In the genomic region with DNA sequence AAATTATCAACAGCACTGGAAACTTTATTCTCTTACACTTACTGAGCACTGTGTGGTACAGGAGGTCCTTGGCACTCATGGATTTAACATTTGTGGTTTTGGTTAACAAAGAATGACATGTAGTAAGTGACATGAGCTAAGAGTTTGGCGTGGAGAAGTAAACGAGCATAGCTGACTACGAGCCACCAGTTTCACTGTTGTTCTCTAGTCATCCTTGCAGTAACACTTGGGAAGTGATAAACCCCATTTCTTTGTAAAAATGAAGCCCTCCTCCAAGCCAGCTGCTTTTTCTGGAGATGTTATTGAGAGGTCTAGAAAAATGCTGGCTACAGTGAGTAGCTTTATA, we compare ENCODE assay signal across 9 cellular contexts. TPM values are rescaled to one million over a fixed set of nuclear protein-coding genes. Genes with fewer than 3 reads are reported as not detected.
A peak's percentile ranks its signal among the peaks of the same experiment; 100 is the strongest.
DNase-seq lines count a peak whose midpoint lies in the region; ATAC-seq and TF ChIP-seq lines count a peak whose summit lies in the region.
"Had no signal": no experiment of that assay in that cellular context is flagged by ENCODE, and none has a peak within 500 bp of the region (broad histone marks: within the 10 kb centered on the region; RNA-seq: fewer than 3 reads in every experiment).

No MANE protein-coding gene starts in this region.

- 18 to 32% (median 24%) methylated on average over 3 of the region's 3 CpGs for WGBS in spleen, 5 donors

- intact Hi-C loops in spleen (cut with DNase I; ENCODE audit: low total_unique reads) = no loop called here

- peaks cover 0 to 42% (median 24%) of the 10 kb centered on the region in 6 donors for H3K4me1 ChIP-seq in spleen

- TF ChIP-seq CTCF in mesothelial cell of epicardium (IDR thresholded peaks at IDR 0.05; ENCODE audit: unreplicated experiment) (no peak), spleen (IDR thresholded peaks at IDR 0.05 in 8 of 11, conservative IDR thresholded peaks at IDR 0.05 in 3 of 11) (no peak)

- H3K27ac Mint-ChIP-seq in mesothelial cell of epicardium = peak overlapping the region; percentile 92

- no peaks in the 10 kb centered on the region for H3K9me3 Mint-ChIP-seq in mesothelial cell of epicardium

- TF ChIP-seq POLR2A in spleen (IDR thresholded peaks at IDR 0.05) = no peak

- H3K36me3 Mint-ChIP-seq in mesothelial cell of epicardium = no peaks in the 10 kb centered on the region

- H3K4me1 Mint-ChIP-seq in mesothelial cell of epicardium = peaks cover 29% of the 10 kb centered on the region

- H3K4me3 Mint-ChIP-seq in mesothelial cell of epicardium = no peak overlapping the region

- peaks cover 0 to 28% (median 0%) of the 10 kb centered on the region in 6 donors for H3K36me3 ChIP-seq in spleen

- peak; percentile 56 for DNase-seq in EL
- peak; percentile 90 for DNase-seq in RPMI7951 (ENCODE audit: low read depth)
- no peak for DNase-seq in mesothelial cell of epicardium (ENCODE audit: low spot score in 2 of 2, unreplicated experiment in 2 of 2)
- no peak for DNase-seq in dedifferentiated amniotic fluid mesenchymal stem cell (ENCODE audit: extremely low spot score)
- no peak for DNase-seq in T-helper 9 cell
- no peak for DNase-seq in spleen

- H3K27ac ChIP-seq in spleen = peak overlapping the region in 4 of 8 donors; percentile 27 to 61 (median 57)
- H3K27ac ChIP-seq: heart right ventricle had no signal

- no peaks in the 10 kb centered on the region for H3K27me3 ChIP-seq in spleen (replicated peaks in 1 of 7)

- H3K4me3 ChIP-seq in spleen = no peak overlapping the region

- no peaks in the 10 kb centered on the region for H3K9me3 ChIP-seq in spleen
- H3K9me3 ChIP-seq: heart right ventricle had no signal

- no peaks in the 10 kb centered on the region for H3K27me3 Mint-ChIP-seq in mesothelial cell of epicardium (ENCODE audit: low read depth)

- ATAC-seq in GM21825 (IDR thresholded peaks at IDR 0.05; ENCODE audit: unreplicated experiment) = peak; percentile 49
- ATAC-seq in GM19397 (IDR thresholded peaks at IDR 0.05; ENCODE audit: unreplicated experiment) = no peak

RNA-seq across cellular contexts. Expression of gene QPCT, which starts 32.7 kb away (rescaled TPM):
- 126 and 137 TPM in 2 replicates for total RNA-seq in RPMI7951 (2014; rRNA removed; shearing (Covaris generic))
- total RNA-seq in mesothelial cell of epicardium = 0.16 to 0.45 TPM (median 0.36 TPM) in 3 replicates
- 10 to 100 TPM; 11.5 to 46.0 (median 24.4) TPM for total RNA-seq in spleen
- 1 to 10 TPM; 4.2 to 9.4 (median 4.4) TPM for polyA plus RNA-seq in spleen

RNA-seq across cellular contexts. Expression of gene PRKD3, which starts 52.5 kb away (rescaled TPM):
- total RNA-seq in RPMI7951 (2014; rRNA removed; shearing (Covaris generic)) = 94.0 and 96.4 TPM in 2 replicates
- total RNA-seq in mesothelial cell of epicardium (65.5 to 67.3 TPM (median 66.9 TPM) in 3 replicates), spleen (10 to 100 TPM; 50.9 to 78.4 (median 76.2) TPM)
- polyA plus RNA-seq in spleen = 10 to 100 TPM; 12.2 to 21.0 (median 13.3) TPM

Comparison
In these comparisons a context has a peak if more than half of its experiments do, and no peak if none do; other contexts are left out.
1. DNase-seq: peak in EL (single experiment) and RPMI7951 (single experiment); none in mesothelial cell of epicardium (0 of 2), dedifferentiated amniotic fluid mesenchymal stem cell (single experiment), T-helper 9 cell (single experiment) and spleen (single experiment).